Comparison of ENCODE assay signal across 6 cellular contexts in genomic region chr19:42280761-42281174, GRCh38. TPM values are rescaled to one million over a fixed set of nuclear protein-coding genes. Genes with fewer than 3 reads are reported as not detected.
DNase-seq lines count a peak whose midpoint lies in the region; ATAC-seq and TF ChIP-seq lines count a peak whose summit lies in the region.

No MANE protein-coding gene starts in this region.

- H3K27me3 ChIP-seq in WERI-Rb-1 (ENCODE audit: insufficient read depth, low read depth, severe bottlenecking), result no peaks in the 10 kb centered on the region
- H3K27me3 ChIP-seq in left lung, result no peaks in the 10 kb centered on the region

- H3K9me3 ChIP-seq in WERI-Rb-1 (ENCODE audit: severe bottlenecking), result no peaks in the 10 kb centered on the region
- H3K9me3 ChIP-seq in left lung, result no peaks in the 10 kb centered on the region

- H3K4me3 ChIP-seq in GM12865 (ENCODE audit: low read depth, low read length) (peak overlapping the region; percentile 95), WERI-Rb-1 (ENCODE audit: low read depth, low read length) (peak overlapping the region; percentile 92), left lung (peak overlapping the region; percentile 75 to 76)

- TF ChIP-seq CTCF in GM12865 (IDR thresholded peaks at IDR 0.05; ENCODE audit: insufficient read depth, low read depth, low read length, missing control alignments) (no peak), WERI-Rb-1 (IDR thresholded peaks at IDR 0.05; ENCODE audit: low read depth, low read length) (no peak), left lung (IDR thresholded peaks at IDR 0.05) (no peak)

- H3K27ac ChIP-seq in WERI-Rb-1 (peak overlapping the region; percentile 96), left lung (peak overlapping the region; percentile 89 to 94)

- H3K36me3 ChIP-seq in WERI-Rb-1 (peaks cover 4% of the 10 kb centered on the region; the same call in 1 of the 2 replicates), left lung (peaks cover 0 to 1% of the 10 kb centered on the region in 2 donors)

- intact Hi-C loops in left lung (cut with DNase I) (no loop called here), left colon (cut with DNase I, micrococcal nuclease) (loop anchor here in 1 of 2 donors (5.0 kb wide), 1 partner anchor 33 kb away; no protein-coding TSS in a partner anchor)

- DNase-seq in GM12865 (ENCODE audit: low read depth) (no peak), WERI-Rb-1 (no peak), left lung (no peak), left colon (no peak), AML-193 (lab: John Stamatoyannopoulos, UW) (no peak)

- peak; percentile 6 for ATAC-seq in left lung
- ATAC-seq in left colon, result no peak
- no peak for ATAC-seq in GM21423 (IDR thresholded peaks at IDR 0.05; ENCODE audit: unreplicated experiment)

- peaks cover 61 to 82% of the 10 kb centered on the region in 2 donors for H3K4me1 ChIP-seq in left lung

RNA-seq across cellular contexts. Expression of gene CIC, which starts 11.7 kb away (rescaled TPM):
- total RNA-seq in left lung, result 10 to 100 TPM; 59.8 to 76.1 TPM
- 10 to 100 TPM; 43.0 to 47.9 TPM for total RNA-seq in left colon

RNA-seq across cellular contexts. Expression of gene PRR19, which starts 21.2 kb away (rescaled TPM):
- total RNA-seq in left lung (1 to 10 TPM; 1.1 TPM), left colon (under 1 TPM; 0.49 to 0.50 TPM)

RNA-seq across cellular contexts. Expression of gene PAFAH1B3, which starts 21.7 kb away (rescaled TPM):
- total RNA-seq in left lung (10 to 100 TPM; 25.0 to 25.7 TPM), left colon (10 to 100 TPM; 25.9 to 40.5 TPM)

RNA-seq across cellular contexts. Expression of gene ERF, which starts 25.8 kb away (rescaled TPM):
- total RNA-seq in left lung (10 to 100 TPM; 47.0 to 55.0 TPM), left colon (10 to 100 TPM; 40.8 to 50.1 TPM)

RNA-seq across cellular contexts. Expression of gene TMEM145, which starts 32.3 kb away (rescaled TPM):
- total RNA-seq in left lung (under 1 TPM; 0.21 to 0.32 TPM), left colon (under 1 TPM; 0.21 to 0.25 TPM)
